Comparison of ENCODE assay signal across 1 cellular context in genomic region chr3:30614943-30615342, GRCh38.
A peak's percentile ranks its signal among the peaks of the same experiment; 100 is the strongest.
TF ChIP-seq lines count a peak whose summit lies in the region.

No MANE protein-coding gene starts in this region.

TF ChIP-seq in endothelial cell of umbilical vein, 7 proteins besides CTCF, POLR2A, EP300 and RAD21:
- TF ChIP-seq EZH2 (IDR thresholded peaks at IDR 0.05; ENCODE audit: borderline replicate concordance, low read depth, low read length, severe bottlenecking), result no peak
- no peak for TF ChIP-seq MAX (IDR thresholded peaks at IDR 0.05; ENCODE audit: insufficient read depth, insufficient read length)
- TF ChIP-seq FOS (IDR thresholded peaks at IDR 0.05; ENCODE audit: borderline replicate concordance, insufficient read depth, low read length), result peak; percentile 23
- TF ChIP-seq JUN (IDR thresholded peaks at IDR 0.05; ENCODE audit: borderline replicate concordance, insufficient read depth, insufficient read length, low read depth), result peak; percentile 26
- no peak for TF ChIP-seq MYC (IDR thresholded peaks at IDR 0.05; ENCODE audit: low read depth, low read length)
- TF ChIP-seq POLR2AphosphoS5 (IDR thresholded peaks at IDR 0.05; ENCODE audit: insufficient read depth, low read depth, low read length), result peak; percentile 16
TF ChIP-seq in endothelial cell of umbilical vein: peak in this region for 3.
